Comparison of ENCODE assay signal across 18 cellular contexts in the genomic region with DNA sequence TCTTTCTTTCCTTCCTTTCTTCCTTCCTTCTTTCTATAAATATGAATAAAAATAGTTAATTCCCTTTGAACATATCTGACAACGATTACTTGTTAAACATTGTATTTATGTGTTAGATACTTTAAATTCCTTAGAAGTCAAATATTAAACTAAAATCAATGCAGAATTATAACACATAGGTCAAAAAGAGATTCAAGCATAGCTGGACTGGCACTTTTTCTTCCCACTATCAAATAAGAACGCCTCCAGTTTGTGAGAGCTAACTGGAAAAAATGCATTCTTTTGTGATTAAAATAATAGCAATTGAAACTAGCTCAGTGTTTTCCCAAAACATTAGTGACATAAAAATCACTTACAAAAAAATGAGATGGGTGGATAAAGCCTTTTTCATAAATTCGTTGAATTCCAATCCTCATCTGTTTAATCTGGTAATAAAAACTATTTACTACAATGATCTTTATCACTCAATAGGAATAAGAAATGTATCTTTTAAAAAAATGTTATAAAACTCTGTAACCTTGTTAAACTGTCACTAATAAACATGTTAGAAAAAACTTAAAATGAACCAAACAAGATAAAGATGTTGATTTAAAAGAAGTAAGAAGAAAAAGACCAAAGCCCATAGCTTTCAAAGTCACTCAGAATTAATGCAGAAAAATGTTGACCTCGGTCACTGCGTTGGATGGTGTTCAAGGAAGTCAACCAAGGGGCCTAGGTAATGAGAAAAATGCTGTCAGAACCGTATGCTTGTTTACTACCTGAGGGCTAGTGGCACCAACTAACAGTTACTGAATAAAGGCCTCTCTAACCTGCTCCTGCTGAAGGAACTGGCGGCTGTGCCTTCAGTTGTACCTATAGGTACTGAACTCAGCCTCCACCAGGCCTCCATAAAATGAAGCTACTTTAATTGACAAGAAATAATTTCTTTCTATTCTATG.
DNase-seq lines count a peak whose midpoint lies in the region; ATAC-seq, FAIRE-seq and TF ChIP-seq lines count a peak whose summit lies in the region.
"Had no signal": no experiment of that assay in that cellular context is flagged by ENCODE, and none has a peak within 500 bp of the region (broad histone marks: within the 10 kb centered on the region; RNA-seq: fewer than 3 reads in every experiment).

No MANE protein-coding gene starts in this region.

- no peaks in the 10 kb centered on the region for H3K79me1 ChIP-seq in mesenchymal stem cell (replicated peaks; ENCODE audit: low read length, poor library complexity, severe bottlenecking)

- H3K27ac Mint-ChIP-seq in activated CD8-positive, alpha-beta T cell treated with anti-CD3 and anti-CD28 coated beads, Interleukin-2, amount 10 ng/mL, durations not matched to agents 7 days and 5 days: no peak overlapping the region
- H3K27ac Mint-ChIP-seq: CD4-positive, CD25-positive, alpha-beta regulatory T cell had no signal

- no peak for ATAC-seq in RWPE2 (ENCODE audit: low read depth)
- no peak for ATAC-seq in activated CD8-positive, alpha-beta T cell treated with anti-CD3 and anti-CD28 coated beads, Interleukin-2, amount 10 ng/mL, durations not matched to agents 7 days and 5 days
- ATAC-seq: K562, Panc1 had no signal

- H3K36me3 Mint-ChIP-seq in activated CD8-positive, alpha-beta T cell treated with anti-CD3 and anti-CD28 coated beads, Interleukin-2, amount 10 ng/mL, durations not matched to agents 7 days and 5 days (ENCODE audit: low read depth): no peaks in the 10 kb centered on the region
- H3K36me3 Mint-ChIP-seq: CD4-positive, CD25-positive, alpha-beta regulatory T cell had no signal

- H3K9me3 ChIP-seq in RWPE2 (ENCODE audit: severe bottlenecking): no peaks in the 10 kb centered on the region
- H3K9me3 ChIP-seq in mesenchymal stem cell (ENCODE audit: control insufficient read depth, low read length): no peaks in the 10 kb centered on the region
- H3K9me3 ChIP-seq in small intestine (ENCODE audit: control insufficient read depth, low read depth): no peaks in the 10 kb centered on the region
- no peaks in the 10 kb centered on the region for H3K9me3 ChIP-seq in Peyer's patch
- H3K9me3 ChIP-seq: Caco-2, HAP-1 had no signal

- peak overlapping the region; percentile 62 for H3K27ac ChIP-seq in RWPE2 (ENCODE audit: poor library complexity, severe bottlenecking)
- peak overlapping the region; percentile 94 for H3K27ac ChIP-seq in mesenchymal stem cell (ENCODE audit: low read length, poor library complexity, severe bottlenecking)
- H3K27ac ChIP-seq in small intestine (ENCODE audit: low read depth in 1 of 2, low read length in 1 of 2): no peak overlapping the region
- no peak overlapping the region for H3K27ac ChIP-seq in Peyer's patch

- H2AK5ac ChIP-seq in mesenchymal stem cell (ENCODE audit: low read length, severe bottlenecking): peak overlapping the region; percentile 21

- H3K4ac ChIP-seq in mesenchymal stem cell (ENCODE audit: low read depth in 1 of 2, low read length in 2 of 2): no peak overlapping the region

- peak; percentile 100 for FAIRE-seq in endometrium (lab: Jason Lieb, UNC)
- FAIRE-seq in small intestine (lab: Jason Lieb, UNC): peak; percentile 10
- no peak for FAIRE-seq in GM12891 (lab: Jason Lieb, UNC)
- FAIRE-seq: K562 had no signal

- DNase-seq in RWPE2 (ENCODE audit: low spot score): no peak
- no peak for DNase-seq in mesenchymal stem cell
- DNase-seq in small intestine: no peak
- DNase-seq in activated CD8-positive, alpha-beta T cell treated with anti-CD3 and anti-CD28 coated beads, Interleukin-2, amount 10 ng/mL, durations not matched to agents 7 days and 5 days: no peak
- no peak for DNase-seq in GM12891 (ENCODE audit: insufficient read length, low spot score)
- DNase-seq in NCI-H446 (lab: John Stamatoyannopoulos, UW): no peak
- DNase-seq in Peyer's patch: no peak
- DNase-seq: Caco-2; CD4-positive, CD25-positive, alpha-beta regulatory T cell; DMS79; NCI-H1417 treated with DMSO at 0.1 percent for 48 hours; NCI-H1930; NCI-H774; SHP77 had no signal

- peaks cover 13% of the 10 kb centered on the region for H3K4me1 ChIP-seq in RWPE2 (ENCODE audit: insufficient read depth, poor library complexity, severe bottlenecking)
- H3K4me1 ChIP-seq in mesenchymal stem cell (ENCODE audit: control insufficient read depth, insufficient read depth, low read depth, low read length): peaks cover 5% of the 10 kb centered on the region
- no peaks in the 10 kb centered on the region for H3K4me1 ChIP-seq in small intestine (ENCODE audit: control insufficient read depth in 2 of 2, insufficient read depth in 1 of 2, low read depth in 1 of 2, low read length in 1 of 2)
- H3K4me1 ChIP-seq in Peyer's patch: no peaks in the 10 kb centered on the region
- H3K4me1 ChIP-seq: Caco-2, HAP-1 had no signal

- H3K18ac ChIP-seq in mesenchymal stem cell (ENCODE audit: low read depth in 1 of 2, low read length in 2 of 2): no peak overlapping the region

- H2BK15ac ChIP-seq in mesenchymal stem cell (ENCODE audit: low read depth, poor library complexity, severe bottlenecking): no peak overlapping the region

- POLR2A ChIA-PET in activated CD8-positive, alpha-beta T cell treated with anti-CD3 and anti-CD28 coated beads, Interleukin-2, amount 10 ng/mL, durations not matched to agents 7 days and 5 days (lab: Charles Lee): no interaction called here

- no peak overlapping the region for H4K91ac ChIP-seq in mesenchymal stem cell (ENCODE audit: low read length)

- H2BK5ac ChIP-seq in mesenchymal stem cell (ENCODE audit: low read depth, low read length, poor library complexity, severe bottlenecking): peak overlapping the region; percentile 97

- H3K23ac ChIP-seq in mesenchymal stem cell (ENCODE audit: low read length in 2 of 2): no peak overlapping the region

- no peak overlapping the region for H2BK12ac ChIP-seq in mesenchymal stem cell (ENCODE audit: low read length in 2 of 2)

- CTCF ChIA-PET in activated CD8-positive, alpha-beta T cell treated with anti-CD3 and anti-CD28 coated beads, Interleukin-2, amount 10 ng/mL, durations not matched to agents 7 days and 5 days (lab: Charles Lee): no interaction called here

- H3K14ac ChIP-seq in mesenchymal stem cell (ENCODE audit: low read length in 2 of 2): no peak overlapping the region

- no peaks in the 10 kb centered on the region for H3K27me3 Mint-ChIP-seq in activated CD8-positive, alpha-beta T cell treated with anti-CD3 and anti-CD28 coated beads, Interleukin-2, amount 10 ng/mL, durations not matched to agents 7 days and 5 days (ENCODE audit: low read depth)
- H3K27me3 Mint-ChIP-seq: CD4-positive, CD25-positive, alpha-beta regulatory T cell had no signal

- no peaks in the 10 kb centered on the region for H3K27me3 ChIP-seq in RWPE2 (ENCODE audit: insufficient read depth, poor library complexity, severe bottlenecking)
- H3K27me3 ChIP-seq in mesenchymal stem cell (ENCODE audit: control insufficient read depth in 1 of 2, insufficient read depth in 1 of 2, low read length in 2 of 2): no peaks in the 10 kb centered on the region
- no peaks in the 10 kb centered on the region for H3K27me3 ChIP-seq in small intestine (ENCODE audit: control insufficient read depth in 2 of 2, insufficient read depth in 2 of 2, low read length in 2 of 2)
- H3K27me3 ChIP-seq in Peyer's patch: no peaks in the 10 kb centered on the region

- no peak overlapping the region for H3K9ac ChIP-seq in mesenchymal stem cell (ENCODE audit: low read length)

- H2BK120ac ChIP-seq in mesenchymal stem cell (ENCODE audit: low read depth, low read length): no peak overlapping the region

- TF ChIP-seq POLR2A in GM12891 (IDR thresholded peaks at IDR 0.05; ENCODE audit: low read depth, low read length) (no peak), Peyer's patch (IDR thresholded peaks at IDR 0.05) (no peak)

- no peaks in the 10 kb centered on the region for H3K36me3 ChIP-seq in RWPE2 (ENCODE audit: low read depth)
- H3K36me3 ChIP-seq in mesenchymal stem cell (ENCODE audit: control insufficient read depth in 1 of 2, insufficient read depth in 2 of 2, low read depth in 1 of 2, low read length in 2 of 2): no peaks in the 10 kb centered on the region
- no peaks in the 10 kb centered on the region for H3K36me3 ChIP-seq in small intestine (ENCODE audit: control insufficient read depth in 2 of 2, insufficient read depth in 2 of 2, low read length in 2 of 2)
- no peaks in the 10 kb centered on the region for H3K36me3 ChIP-seq in Peyer's patch
- H3K36me3 ChIP-seq: HAP-1 had no signal

- H3K4me3 Mint-ChIP-seq in activated CD8-positive, alpha-beta T cell treated with anti-CD3 and anti-CD28 coated beads, Interleukin-2, amount 10 ng/mL, durations not matched to agents 7 days and 5 days: no peak overlapping the region
- H3K4me3 Mint-ChIP-seq: CD4-positive, CD25-positive, alpha-beta regulatory T cell had no signal

- H3K4me3 ChIP-seq in RWPE2 (ENCODE audit: severe bottlenecking) (no peak overlapping the region), mesenchymal stem cell (ENCODE audit: insufficient read depth in 1 of 2, low read depth in 1 of 2, low read length in 2 of 2) (no peak overlapping the region), small intestine (ENCODE audit: low read depth in 1 of 2, low read length in 2 of 2) (no peak overlapping the region), Peyer's patch (no peak overlapping the region)
- H3K4me3 ChIP-seq: HAP-1, K562 had no signal

- no peak overlapping the region for H4K8ac ChIP-seq in mesenchymal stem cell (ENCODE audit: low read length)

- no peaks in the 10 kb centered on the region for H3K4me1 Mint-ChIP-seq in activated CD8-positive, alpha-beta T cell treated with anti-CD3 and anti-CD28 coated beads, Interleukin-2, amount 10 ng/mL, durations not matched to agents 7 days and 5 days (ENCODE audit: low read depth)
- H3K4me1 Mint-ChIP-seq: CD4-positive, CD25-positive, alpha-beta regulatory T cell had no signal

- 96% methylated on average over 4 of the region's 7 CpGs for WGBS in mesenchymal stem cell
- WGBS in small intestine, 3 donors: 33 to 58% (median 46%) methylated on average over 7 of the region's 7 CpGs

- H3K9me3 Mint-ChIP-seq in activated CD8-positive, alpha-beta T cell treated with anti-CD3 and anti-CD28 coated beads, Interleukin-2, amount 10 ng/mL, durations not matched to agents 7 days and 5 days (ENCODE audit: insufficient read depth): peaks cover 7% of the 10 kb centered on the region

- no peak overlapping the region for H3K4me2 ChIP-seq in mesenchymal stem cell (ENCODE audit: low read length, poor library complexity, severe bottlenecking)

- no peak overlapping the region for H2AFZ ChIP-seq in mesenchymal stem cell (ENCODE audit: low read depth, low read length)

- TF ChIP-seq CTCF in RWPE2 (IDR thresholded peaks at IDR 0.05; ENCODE audit: poor library complexity, severe bottlenecking): no peak
- TF ChIP-seq CTCF in Peyer's patch (IDR thresholded peaks at IDR 0.05): no peak

TF ChIP-seq in GM12891, 5 proteins besides CTCF, POLR2A, EP300 and RAD21:
- TF ChIP-seq PAX5 (IDR thresholded peaks at IDR 0.05; ENCODE audit: insufficient read depth, low read length, severe bottlenecking) (no peak), POLR2AphosphoS5 (IDR thresholded peaks at IDR 0.05; ENCODE audit: low read depth, low read length) (no peak), TAF1 (IDR thresholded peaks at IDR 0.05; ENCODE audit: low read depth, low read length) (no peak), POU2F2 (IDR thresholded peaks at IDR 0.05; ENCODE audit: low read depth, low read length) (no peak)

Comparison
In these comparisons a context has a peak if more than half of its experiments do, and no peak if none do; other contexts are left out.
1. H3K27ac ChIP-seq: peak in RWPE2 (single experiment) and mesenchymal stem cell (single experiment); none in small intestine (0 of 2) and Peyer's patch (0 of 4).